ENCODE assay signal across 9 cellular contexts in the genomic region with DNA sequence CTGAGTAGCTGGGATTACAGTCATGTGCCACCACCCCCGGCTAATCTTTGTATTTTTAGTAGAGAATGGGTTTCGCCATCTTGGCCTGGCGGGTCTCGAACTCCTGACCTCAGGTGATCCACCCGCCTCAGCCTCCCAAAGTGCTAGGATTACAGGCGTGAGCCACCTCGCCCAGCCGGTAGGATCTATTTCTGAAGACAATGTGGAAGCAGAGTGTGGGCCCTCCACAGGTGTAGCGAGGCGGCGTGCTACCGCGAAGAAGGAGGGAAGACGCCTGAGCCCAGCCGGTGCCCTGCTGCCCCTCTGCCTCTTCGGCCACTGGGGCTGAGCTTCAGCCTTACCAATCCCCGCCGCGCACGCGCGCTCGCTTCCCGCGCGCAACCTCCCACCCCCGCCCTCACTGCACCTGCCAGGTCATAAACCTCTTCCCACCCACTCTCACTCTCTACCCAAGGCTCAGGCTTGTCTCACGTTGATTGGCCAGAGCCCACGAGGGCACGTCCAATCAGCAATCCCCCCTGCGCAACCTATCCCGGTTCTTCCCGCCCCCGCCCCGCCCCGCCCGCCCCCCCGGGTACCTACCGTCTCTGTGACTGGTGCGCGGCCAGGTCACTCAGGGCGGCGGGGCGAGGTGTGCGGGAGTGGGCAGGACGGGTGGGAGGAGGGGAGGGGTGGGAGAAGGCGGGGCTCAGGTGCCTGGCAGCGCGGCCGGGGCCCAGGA. TPM values are rescaled to one million over a fixed set of nuclear protein-coding genes. Genes with fewer than 3 reads are reported as not detected.
DNase-seq lines count a peak whose midpoint lies in the region; ATAC-seq and TF ChIP-seq lines count a peak whose summit lies in the region.
"Had no signal": no experiment of that assay in that cellular context is flagged by ENCODE, and none has a peak within 500 bp of the region (broad histone marks: within the 10 kb centered on the region; RNA-seq: fewer than 3 reads in every experiment).

No MANE protein-coding gene starts in this region.

- peaks cover 24% of the 10 kb centered on the region for H3K27me3 Mint-ChIP-seq in activated T-helper 1 cell treated with anti-CD3 and anti-CD28 coated beads, Interleukin-12 subunit alpha, Interleukin-12 subunit beta, Interleukin-2, Interleukin-4 antibody, amounts not matched to agents 30 ng/mL and 10 ng/mL and 1 ng/mL, durations not matched to agents 14 hours and 24 hours and 36 hours (ENCODE audit: insufficient read depth)

- H3K4me1 ChIP-seq in NT2/D1 (ENCODE audit: insufficient read depth, insufficient read length) (no peaks in the 10 kb centered on the region), foreskin keratinocyte (peaks cover 10% of the 10 kb centered on the region), neutrophil (ENCODE audit: control insufficient read depth in 1 of 2, insufficient read depth in 1 of 2, low read depth in 1 of 2, low read length in 1 of 2) (peaks cover 8 to 13% of the 10 kb centered on the region in 2 experiments), stomach (peaks cover 0 to 30% (median 22%) of the 10 kb centered on the region in 4 donors)
- H3K4me1 ChIP-seq: BLaER1 had no signal

- H3K9me3 Mint-ChIP-seq in activated T-helper 1 cell treated with anti-CD3 and anti-CD28 coated beads, Interleukin-12 subunit alpha, Interleukin-12 subunit beta, Interleukin-2, Interleukin-4 antibody, amounts not matched to agents 30 ng/mL and 10 ng/mL and 1 ng/mL, durations not matched to agents 14 hours and 24 hours and 36 hours, result no peaks in the 10 kb centered on the region

- H3K36me3 ChIP-seq in NT2/D1 (ENCODE audit: insufficient read depth, insufficient read length, low read length) (no peaks in the 10 kb centered on the region), neutrophil (no peaks in the 10 kb centered on the region), stomach (no peaks in the 10 kb centered on the region)
- H3K36me3 ChIP-seq: BLaER1 had no signal

- H3K4me1 Mint-ChIP-seq in activated T-helper 1 cell treated with anti-CD3 and anti-CD28 coated beads, Interleukin-12 subunit alpha, Interleukin-12 subunit beta, Interleukin-2, Interleukin-4 antibody, amounts not matched to agents 30 ng/mL and 10 ng/mL and 1 ng/mL, durations not matched to agents 14 hours and 24 hours and 36 hours (ENCODE audit: low read depth), result peaks cover 4% of the 10 kb centered on the region

- DNase-seq in AG08396 (ENCODE audit: low spot score) (peak; percentile 19), NT2/D1 (ENCODE audit: low read depth, low spot score) (peak; percentile 97), foreskin keratinocyte (peak; percentile 92 to 96), stomach (peak; percentile 95)
- DNase-seq in activated T-helper 1 cell treated with anti-CD3 and anti-CD28 coated beads, Interleukin-12 subunit alpha, Interleukin-12 subunit beta, Interleukin-2, Interleukin-4 antibody, amounts not matched to agents 30 ng/mL and 10 ng/mL and 1 ng/mL, durations not matched to agents 14 hours and 24 hours and 36 hours (ENCODE audit: low spot score), result peak; percentile 76

- H3K9me3 ChIP-seq in NT2/D1 (ENCODE audit: insufficient read depth, low read length) (no peaks in the 10 kb centered on the region), neutrophil (no peaks in the 10 kb centered on the region), stomach (no peaks in the 10 kb centered on the region)

- intact Hi-C loops in activated T-helper 1 cell treated with anti-CD3 and anti-CD28 coated beads, Interleukin-12 subunit alpha, Interleukin-12 subunit beta, Interleukin-2, Interleukin-4 antibody, amounts not matched to agents 30 ng/mL and 10 ng/mL and 1 ng/mL, durations not matched to agents 14 hours and 24 hours and 36 hours (cut with micrococcal nuclease), result loop anchor here (5.0 to 10.0 kb wide), 2 partner anchors 1910 to 1968 kb away; partner anchors contain the start of gene TM2D1
- intact Hi-C loops in stomach (cut with DNase I; ENCODE audit: low total_unique reads), result no loop called here

- peak; percentile 99 for ATAC-seq in GM19324 (IDR thresholded peaks at IDR 0.05; ENCODE audit: low FRiP score, unreplicated experiment)
- ATAC-seq in HG03460 (IDR thresholded peaks at IDR 0.05; ENCODE audit: unreplicated experiment), result peak; percentile 95
- peak; percentile 98 for ATAC-seq in foreskin keratinocyte

- H3K4me3 Mint-ChIP-seq in activated T-helper 1 cell treated with anti-CD3 and anti-CD28 coated beads, Interleukin-12 subunit alpha, Interleukin-12 subunit beta, Interleukin-2, Interleukin-4 antibody, amounts not matched to agents 30 ng/mL and 10 ng/mL and 1 ng/mL, durations not matched to agents 14 hours and 24 hours and 36 hours, result peak overlapping the region; percentile 81

- H3K4me3 ChIP-seq in NT2/D1 (ENCODE audit: insufficient read length, low read depth) (peak overlapping the region; percentile 45), neutrophil (ENCODE audit: low read depth in 1 of 2, low read length in 1 of 2) (peak overlapping the region; percentile 54 to 64), stomach (peak overlapping the region; percentile 46 to 64 (median 62))
- H3K4me3 ChIP-seq: BLaER1 had no signal

- TF ChIP-seq POLR2A in stomach (IDR thresholded peaks at IDR 0.05), result no peak

- TF ChIP-seq EP300 in stomach (IDR thresholded peaks at IDR 0.05), result no peak

- 6 to 14% (median 6%) methylated on average over 22 to 50 of the region's 50 CpGs for WGBS in stomach, 5 donors

- H3K27ac ChIP-seq in foreskin keratinocyte (no peak overlapping the region), neutrophil (no peak overlapping the region), stomach (peak overlapping the region; percentile 57 to 92 (median 85))
- H3K27ac ChIP-seq: BLaER1 had no signal

- peak overlapping the region; percentile 43 for H3K27ac Mint-ChIP-seq in activated T-helper 1 cell treated with anti-CD3 and anti-CD28 coated beads, Interleukin-12 subunit alpha, Interleukin-12 subunit beta, Interleukin-2, Interleukin-4 antibody, amounts not matched to agents 30 ng/mL and 10 ng/mL and 1 ng/mL, durations not matched to agents 14 hours and 24 hours and 36 hours

- H3K36me3 Mint-ChIP-seq in activated T-helper 1 cell treated with anti-CD3 and anti-CD28 coated beads, Interleukin-12 subunit alpha, Interleukin-12 subunit beta, Interleukin-2, Interleukin-4 antibody, amounts not matched to agents 30 ng/mL and 10 ng/mL and 1 ng/mL, durations not matched to agents 14 hours and 24 hours and 36 hours (ENCODE audit: low read depth), result no peaks in the 10 kb centered on the region

- peaks cover 16% of the 10 kb centered on the region for H3K27me3 ChIP-seq in NT2/D1 (ENCODE audit: insufficient read depth, insufficient read length)
- H3K27me3 ChIP-seq in foreskin keratinocyte, result no peaks in the 10 kb centered on the region
- H3K27me3 ChIP-seq in neutrophil, result peaks cover 65% of the 10 kb centered on the region
- H3K27me3 ChIP-seq in stomach, result peaks cover 0 to 48% (median 18%) of the 10 kb centered on the region in 3 donors
- H3K27me3 ChIP-seq: BLaER1 had no signal

- TF ChIP-seq CTCF in foreskin keratinocyte (conservative IDR thresholded peaks at IDR 0.05) (peak; percentile 19), neutrophil (IDR thresholded peaks at IDR 0.05) (no peak), stomach (IDR thresholded peaks at IDR 0.05) (no peak)

- H3K9ac ChIP-seq in NT2/D1 (ENCODE audit: insufficient read length, low read depth), result peak overlapping the region; percentile 46
- H3K9ac ChIP-seq: BLaER1 had no signal

RNA-seq across cellular contexts. Expression of gene HOOK1, which starts 0.4 kb away (rescaled TPM):
- total RNA-seq in activated T-helper 1 cell treated with anti-CD3 and anti-CD28 coated beads, Interleukin-12 subunit alpha, Interleukin-12 subunit beta, Interleukin-2, Interleukin-4 antibody, amounts not matched to agents 30 ng/mL and 10 ng/mL and 1 ng/mL, durations not matched to agents 14 hours and 24 hours and 36 hours, result 1.8 and 2.4 TPM in 2 replicates
- total RNA-seq in foreskin keratinocyte, result 6.3 and 8.7 TPM in 2 replicates
- 1.3 and 1.9 TPM in 2 replicates for polyA plus RNA-seq in foreskin keratinocyte
- total RNA-seq in stomach, result 10 to 100 TPM in 2 of 5 donors, 1 to 10 TPM in 3; 1.8 to 41.9 (median 6.2) TPM
- 10 to 100 TPM in 1 of 3 donors, 1 to 10 TPM in 2; 7.0 to 11.3 (median 7.2) TPM for polyA plus RNA-seq in stomach

Comparison
In these comparisons a context has a peak if more than half of its experiments do, and no peak if none do; other contexts are left out.
1. DNase-seq: peak in every context shown above with its lines; median percentile 97 in NT2/D1; 95 in stomach; 94 in foreskin keratinocyte; 76 in activated T-helper 1 cell treated with anti-CD3 and anti-CD28 coated beads, Interleukin-12 subunit alpha, Interleukin-12 subunit beta, Interleukin-2, Interleukin-4 antibody, amounts not matched to agents 30 ng/mL and 10 ng/mL and 1 ng/mL, durations not matched to agents 14 hours and 24 hours and 36 hours; 19 in AG08396.
2. H3K27ac ChIP-seq: peak in stomach (5 of 5); none in foreskin keratinocyte (single experiment) and neutrophil (single experiment).
3. Peak in every context shown above with its lines, with median percentiles within 50 percentile points of each other: ATAC-seq and H3K4me3 ChIP-seq.